ENCODE assay signal across 13 cellular contexts in the genomic region with DNA sequence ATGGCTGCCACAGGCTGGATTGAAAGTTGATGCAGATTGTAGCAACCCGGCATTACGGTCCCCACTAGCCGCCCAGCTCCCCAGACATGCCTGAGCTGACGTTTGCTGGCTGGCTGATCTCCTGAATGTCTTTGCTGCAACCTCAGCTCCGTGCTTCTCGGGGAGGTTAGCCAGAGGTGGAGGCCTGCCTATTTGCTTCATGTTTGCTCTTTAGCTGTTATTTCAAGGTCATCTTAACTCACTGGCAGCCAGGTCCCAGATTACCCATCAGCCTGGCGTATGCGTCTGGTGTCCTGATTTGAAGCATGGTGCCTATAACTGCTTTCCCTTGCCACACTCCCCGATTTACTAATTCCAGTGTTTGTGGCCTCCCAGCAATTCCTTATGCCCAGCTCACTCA.
"Had no signal": no experiment of that assay in that cellular context is flagged by ENCODE, and none has a peak within 500 bp of the region (broad histone marks: within the 10 kb centered on the region; RNA-seq: fewer than 3 reads in every experiment).

No MANE protein-coding gene starts in this region.

- H3K27me3 ChIP-seq: colonic mucosa, esophagus squamous epithelium had no signal

- H3K27ac ChIP-seq: colonic mucosa, esophagus squamous epithelium had no signal

- H3K4me1 ChIP-seq: colonic mucosa, esophagus squamous epithelium had no signal

- H3K4me3 ChIP-seq: colonic mucosa, esophagus squamous epithelium had no signal

- DNase-seq: colonic mucosa; dermis blood vessel endothelial cell; esophagus squamous epithelium; foreskin fibroblast; immature natural killer cell; left colon; mesendoderm; naive B cell; posterior cingulate gyrus; small intestine; stimulated activated CD4-positive, alpha-beta T cell treated with anti-CD3 and anti-CD28 coated beads, Interleukin-12 subunit alpha, Interleukin-12 subunit beta, amount 100 ng/mL, for 4 hours; stimulated activated naive CD4-positive, alpha-beta T cell; trophoblast cell had no signal

- H3K9me3 ChIP-seq: colonic mucosa, esophagus squamous epithelium had no signal

- FAIRE-seq: small intestine had no signal

- H3K36me3 ChIP-seq: colonic mucosa, esophagus squamous epithelium had no signal
